In genomic region chr20:38766071-38766470, GRCh38 we compare ENCODE assay signal across 16 cellular contexts. TPM values are rescaled to one million over a fixed set of nuclear protein-coding genes. Genes with fewer than 3 reads are reported as not detected.
"Had no signal": no experiment of that assay in that cellular context is flagged by ENCODE, and none has a peak within 500 bp of the region (broad histone marks: within the 10 kb centered on the region; RNA-seq: fewer than 3 reads in every experiment).

No MANE protein-coding gene starts in this region.

- H3K9me3 Mint-ChIP-seq: activated CD4-positive, alpha-beta memory T cell treated with anti-CD3 and anti-CD28 coated beads for 36 hours; neural progenitor cell; stimulated activated naive CD8-positive, alpha-beta T cell treated with anti-CD3 and anti-CD28 coated beads, Interleukin-15, Interleukin-2, amounts not matched to agents 100 ng/mL and 50 ng/mL, for 24 hours had no signal

- H3K4me1 ChIP-seq: breast epithelium, lower lobe of right lung, neural progenitor cell, uterus had no signal

- ATAC-seq: lower lobe of right lung had no signal

- H3K9me3 ChIP-seq: breast epithelium, lower lobe of right lung, pancreas, uterus had no signal

- FAIRE-seq: colon, pancreas had no signal

- H3K4me2 ChIP-seq: hepatocyte, neural progenitor cell had no signal

- H3K79me2 ChIP-seq: hepatocyte had no signal

- H3K36me3 ChIP-seq: uterus had no signal

- H3K27me3 ChIP-seq: breast epithelium, hepatocyte, neural progenitor cell, pancreas, uterus had no signal

- H3K27ac Mint-ChIP-seq: neural progenitor cell; stimulated activated naive CD8-positive, alpha-beta T cell treated with anti-CD3 and anti-CD28 coated beads, Interleukin-15, Interleukin-2, amounts not matched to agents 100 ng/mL and 50 ng/mL, for 24 hours had no signal

- H3K4me3 ChIP-seq: breast epithelium, hepatocyte, lower lobe of right lung, neural progenitor cell, pancreas, uterus had no signal

- DNase-seq: activated CD4-positive, alpha-beta memory T cell treated with anti-CD3 and anti-CD28 coated beads for 36 hours; activated naive CD4-positive, alpha-beta T cell treated with Interleukin-2 at 50 U/mL for 16 hours; effector CD4-positive, alpha-beta T cell; lower lobe of right lung; midbrain; pancreas; stimulated activated CD4-positive, alpha-beta T cell treated with anti-CD3 and anti-CD28 coated beads, Interleukin-4, amount 100 ng/mL, for 24 hours; T-helper 9 cell; uterus had no signal

- H3K27ac ChIP-seq: breast epithelium, lower lobe of right lung, neural progenitor cell, pancreas, uterus had no signal

- H3K9ac ChIP-seq: neural progenitor cell had no signal

- H2AFZ ChIP-seq: hepatocyte, neural progenitor cell had no signal

RNA-seq across cellular contexts. Expression of gene PPP1R16B, which starts 39.4 kb away (rescaled TPM):
- polyA plus RNA-seq: fibroblast of lung had no signal

RNA-seq across cellular contexts. Expression of gene SLC32A1, which starts 41.8 kb away (rescaled TPM):
- total RNA-seq: activated CD4-positive, alpha-beta memory T cell treated with anti-CD3 and anti-CD28 coated beads for 36 hours; breast epithelium; fibroblast of lung; hepatocyte; lower lobe of right lung; pancreas; uterus had no signal
- polyA plus RNA-seq: adipose tissue, fibroblast of lung, hepatocyte, pancreas had no signal
